1 cellular context compared by ENCODE assay signal in genomic region chr18:77993188-77993981, GRCh38.
TF ChIP-seq lines count a peak whose summit lies in the region.

No MANE protein-coding gene starts in this region.

TF ChIP-seq in K562, 482 proteins besides CTCF, POLR2A, EP300 and RAD21 (continued from another document and continues in another):
- TF ChIP-seq ZMIZ1 (IDR thresholded peaks at IDR 0.05; ENCODE audit: low read depth in 2 of 2, low read length in 2 of 2), result no peak
- no peak for TF ChIP-seq HMG20A (CRISPR knock-in tag; conservative IDR thresholded peaks at IDR 0.05)
- no peak for TF ChIP-seq HMGXB4 (CRISPR knock-in tag; IDR thresholded peaks at IDR 0.05)
- TF ChIP-seq MLX (CRISPR knock-in tag; conservative IDR thresholded peaks at IDR 0.05), result no peak
- TF ChIP-seq ZNF232 (CRISPR knock-in tag; IDR thresholded peaks at IDR 0.05), result no peak
- TF ChIP-seq ZNF586 (CRISPR knock-in tag; conservative IDR thresholded peaks at IDR 0.05), result no peak
- no peak for TF ChIP-seq ZNF143 (CRISPR knock-in tag; IDR thresholded peaks at IDR 0.05)
- no peak for TF ChIP-seq ZNF197 (CRISPR knock-in tag; IDR thresholded peaks at IDR 0.05; ENCODE audit: low read depth)
- TF ChIP-seq CEBPZ (IDR thresholded peaks at IDR 0.05; ENCODE audit: borderline replicate concordance, low read depth, low read length), result no peak
- TF ChIP-seq HDAC1 (IDR thresholded peaks at IDR 0.05), result peak in 1 of 2 experiments; percentile 80; a peak in 1 of 4 replicates
- no peak for TF ChIP-seq ZBTB43 (CRISPR knock-in tag; IDR thresholded peaks at IDR 0.05)
- peak; percentile 96 for TF ChIP-seq POLR2H (tag; IDR thresholded peaks at IDR 0.05; ENCODE audit: low read depth)
- no peak for TF ChIP-seq ATF1 (CRISPR knock-in tag; IDR thresholded peaks at IDR 0.05)
- TF ChIP-seq ATF1 (tag; IDR thresholded peaks at IDR 0.05), result peak; percentile 45
- TF ChIP-seq PCBP2 (IDR thresholded peaks at IDR 0.05; ENCODE audit: low read depth, low read length, poor library complexity, severe bottlenecking), result no peak
- peak in 2 of 3 experiments; percentile 56 to 85 for TF ChIP-seq YY1 (IDR thresholded peaks at IDR 0.05; ENCODE audit: borderline replicate concordance in 1 of 3, control insufficient read depth in 1 of 3, extremely low read depth in 1 of 3, insufficient read depth in 3 of 3, insufficient read length in 1 of 3, insufficient replicate concordance in 2 of 3, low read depth in 1 of 3, low read length in 2 of 3)
- peak; percentile 55 for TF ChIP-seq TEAD4 (IDR thresholded peaks at IDR 0.05; ENCODE audit: low read length)
- no peak for TF ChIP-seq TEAD4 (CRISPR knock-in tag; IDR thresholded peaks at IDR 0.05; ENCODE audit: borderline replicate concordance)
- no peak for TF ChIP-seq TFE3 (CRISPR knock-in tag; IDR thresholded peaks at IDR 0.05)
- TF ChIP-seq ARID4B (CRISPR knock-in tag; IDR thresholded peaks at IDR 0.05), result no peak; the same call in 1 of the 2 replicates
- TF ChIP-seq ZNF146 (CRISPR knock-in tag; IDR thresholded peaks at IDR 0.05; ENCODE audit: unreplicated experiment), result no peak
- peak; percentile 65 for TF ChIP-seq L3MBTL2 (IDR thresholded peaks at IDR 0.05)
- TF ChIP-seq SRSF9 (IDR thresholded peaks at IDR 0.05; ENCODE audit: borderline replicate concordance, low read depth, low read length), result no peak
- TF ChIP-seq ZNF644 (tag; IDR thresholded peaks at IDR 0.05; ENCODE audit: low read depth), result no peak
- peak; percentile 94 for TF ChIP-seq CREB3L1 (IDR thresholded peaks at IDR 0.05; ENCODE audit: borderline replicate concordance, low read depth)
- no peak for TF ChIP-seq JUNB (CRISPR knock-in tag; conservative IDR thresholded peaks at IDR 0.05)
- TF ChIP-seq GTF2F1 (IDR thresholded peaks at IDR 0.05; ENCODE audit: low read depth, low read length), result peak; percentile 97
- TF ChIP-seq CBX8 (IDR thresholded peaks at IDR 0.05; ENCODE audit: borderline replicate concordance, extremely low read depth, low read depth, low read length, poor library complexity, severe bottlenecking), result no peak
- no peak; a peak in 1 of 3 replicates for TF ChIP-seq CBX3 (IDR thresholded peaks at IDR 0.05; ENCODE audit: borderline replicate concordance in 1 of 2, low read length in 2 of 2)
- peak; percentile 84 for TF ChIP-seq CEBPG (CRISPR knock-in tag; IDR thresholded peaks at IDR 0.05)
- TF ChIP-seq CEBPG (tag; conservative IDR thresholded peaks at IDR 0.05 in 1 of 2, IDR thresholded peaks at IDR 0.05 in 1 of 2), result peak; percentile 61 to 67
- no peak for TF ChIP-seq ZNF280A (IDR thresholded peaks at IDR 0.05; ENCODE audit: low read depth, partially characterized antibody)
- TF ChIP-seq TEAD2 (tag; IDR thresholded peaks at IDR 0.05), result no peak
- no peak for TF ChIP-seq ZBTB12 (CRISPR knock-in tag; IDR thresholded peaks at IDR 0.05)
- TF ChIP-seq ARID1B (IDR thresholded peaks at IDR 0.05), result no peak
- 0 out of 4 replicates have a peak, but pooled peaks of 1 of the 2 experiments have one; percentile 11 for TF ChIP-seq TRIM24 (IDR thresholded peaks at IDR 0.05)
